Comparison of ENCODE assay signal across 8 cellular contexts in the genomic region with DNA sequence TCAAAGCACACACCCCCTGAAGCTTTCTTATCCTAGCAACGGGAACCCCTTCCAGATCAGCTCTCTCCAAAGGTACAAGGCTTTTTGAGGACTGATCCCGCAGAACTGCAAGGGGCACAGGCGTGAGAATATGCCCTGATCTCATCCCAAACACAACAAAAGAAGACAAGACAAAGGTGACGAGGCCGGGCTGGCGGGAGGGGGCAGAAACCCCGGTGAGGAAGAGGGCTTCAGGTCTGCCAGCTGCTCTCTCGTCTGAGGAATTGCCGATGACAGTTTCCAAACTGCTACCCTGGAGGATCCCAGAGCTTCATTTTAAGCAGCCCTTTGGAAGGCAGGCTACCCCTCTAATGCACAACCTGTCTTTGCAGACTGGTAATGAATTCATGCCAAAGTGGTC. TPM values are rescaled to one million over a fixed set of nuclear protein-coding genes. Genes with fewer than 3 reads are reported as not detected.
DNase-seq lines count a peak whose midpoint lies in the region; ATAC-seq and TF ChIP-seq lines count a peak whose summit lies in the region.

No MANE protein-coding gene starts in this region.

- H3K27ac ChIP-seq in Peyer's patch (peak overlapping the region; percentile 99 to 100 (median 99)), esophagus (ENCODE audit: low read depth in 2 of 2, low read length in 1 of 2) (peak overlapping the region; percentile 68 to 88), sigmoid colon (peak overlapping the region; percentile 97 to 98 (median 98))

- no peak for TF ChIP-seq EP300 in sigmoid colon (IDR thresholded peaks at IDR 0.05)

- 24 to 59% methylated on average over 9 of the region's 9 CpGs for WGBS in esophagus, 2 donors
- 43 to 64% methylated on average over 9 of the region's 9 CpGs for WGBS in sigmoid colon, 2 donors

- H3K9me3 ChIP-seq in Peyer's patch (no peaks in the 10 kb centered on the region), esophagus (ENCODE audit: control insufficient read depth in 2 of 2, insufficient read depth in 1 of 2, low read depth in 1 of 2, low read length in 1 of 2) (no peaks in the 10 kb centered on the region), sigmoid colon (no peaks in the 10 kb centered on the region)

- ATAC-seq in HG02571 (IDR thresholded peaks at IDR 0.05; ENCODE audit: unreplicated experiment) (no peak), GM21390 (IDR thresholded peaks at IDR 0.05; ENCODE audit: unreplicated experiment) (no peak), GM18502 (IDR thresholded peaks at IDR 0.05; ENCODE audit: poor library complexity, unreplicated experiment) (no peak)

- H3K4me1 ChIP-seq in Peyer's patch (peaks cover 0 to 41% (median 15%) of the 10 kb centered on the region in 4 donors), esophagus (ENCODE audit: control insufficient read depth in 2 of 2, insufficient read depth in 2 of 2, low read length in 1 of 2) (peaks cover 2 to 26% of the 10 kb centered on the region in 2 donors), sigmoid colon (peaks cover 0 to 44% (median 38%) of the 10 kb centered on the region in 4 donors)

- no peak for DNase-seq in GM12865 (ENCODE audit: low read depth)
- DNase-seq in Peyer's patch, result no peak
- DNase-seq in sigmoid colon, result no peak
- DNase-seq in mesenteric fat pad (ENCODE audit: low spot score), result no peak

- H3K36me3 ChIP-seq in Peyer's patch (peaks cover 0 to 6% (median 0%) of the 10 kb centered on the region in 3 donors), esophagus (ENCODE audit: control insufficient read depth in 2 of 2, insufficient read depth in 2 of 2, low read length in 1 of 2) (peaks cover 0 to 12% of the 10 kb centered on the region in 2 donors), sigmoid colon (peaks cover 0 to 5% (median 2%) of the 10 kb centered on the region in 4 donors)

- intact Hi-C loops in sigmoid colon (cut with DNase I), result no loop called here

- H3K4me3 ChIP-seq in GM12865 (ENCODE audit: low read depth, low read length) (peak overlapping the region; percentile 92), Peyer's patch (peak overlapping the region in 3 of 4 donors; percentile 70 to 85 (median 79)), esophagus (ENCODE audit: low read depth in 1 of 2, low read length in 2 of 2) (peak overlapping the region in 1 of 2 donors; percentile 90), sigmoid colon (peak overlapping the region in 3 of 4 donors; percentile 73 to 78 (median 75))

- no peaks in the 10 kb centered on the region for H3K27me3 ChIP-seq in Peyer's patch
- H3K27me3 ChIP-seq in esophagus (ENCODE audit: control insufficient read depth in 1 of 2, insufficient read depth in 2 of 2, low read length in 2 of 2), result no peaks in the 10 kb centered on the region
- peaks cover 0 to 5% (median 0%) of the 10 kb centered on the region in 3 donors for H3K27me3 ChIP-seq in sigmoid colon

- TF ChIP-seq CTCF in GM12865 (IDR thresholded peaks at IDR 0.05; ENCODE audit: insufficient read depth, low read depth, low read length, missing control alignments), result no peak
- TF ChIP-seq CTCF in Peyer's patch (IDR thresholded peaks at IDR 0.05), result no peak
- no peak for TF ChIP-seq CTCF in sigmoid colon (IDR thresholded peaks at IDR 0.05)

- TF ChIP-seq POLR2A in Peyer's patch (IDR thresholded peaks at IDR 0.05), result no peak
- no peak for TF ChIP-seq POLR2A in sigmoid colon (IDR thresholded peaks at IDR 0.05)

RNA-seq across cellular contexts. Expression of a gene that starts 3.4 kb away (rescaled TPM):
- total RNA-seq in Peyer's patch (10 to 100 TPM; 44.1 to 70.6 (median 55.6) TPM), sigmoid colon (10 to 100 TPM; 23.5 to 57.3 (median 30.2) TPM), mesenteric fat pad (45.3 TPM)
- polyA plus RNA-seq in esophagus (10 to 100 TPM; 13.0 to 15.9 TPM), sigmoid colon (10 to 100 TPM in 1 of 3 donors, 1 to 10 TPM in 2; 7.4 to 34.4 (median 8.4) TPM)

RNA-seq across cellular contexts. Expression of a gene that starts 4.3 kb away (rescaled TPM):
- total RNA-seq in Peyer's patch (10 to 100 TPM; 10.7 to 32.6 (median 12.8) TPM), sigmoid colon (1 to 10 TPM; 3.5 to 8.6 (median 4.4) TPM), mesenteric fat pad (8.7 TPM)
- polyA plus RNA-seq in esophagus (1 to 10 TPM; 2.5 to 3.3 TPM), sigmoid colon (1 to 10 TPM; 3.6 to 9.3 (median 3.7) TPM)

RNA-seq across cellular contexts. Expression of a gene that starts 23.8 kb away (rescaled TPM):
- total RNA-seq in Peyer's patch, result 10 to 100 TPM in 2 of 4 donors, 1 to 10 TPM in 2; 4.9 to 13.3 (median 9.4) TPM
- 1 to 10 TPM; 1.4 to 1.6 TPM for polyA plus RNA-seq in esophagus
- total RNA-seq in sigmoid colon, result 10 to 100 TPM in 3 of 4 donors, 1 to 10 TPM in 1; 9.8 to 16.8 (median 13.1) TPM
- polyA plus RNA-seq in sigmoid colon, result 10 to 100 TPM; 10.2 to 15.1 (median 15.0) TPM
- 34.5 TPM for total RNA-seq in mesenteric fat pad

RNA-seq across cellular contexts. Expression of a gene that starts 33.4 kb away (rescaled TPM):
- total RNA-seq in Peyer's patch, result 100 to 1,000 TPM in 1 of 4 donors, 10 to 100 TPM in 3; 32.9 to 118 (median 54.1) TPM
- polyA plus RNA-seq in esophagus, result 100 to 1,000 TPM in 1 of 2 donors, 10 to 100 TPM in 1; 86.6 to 104 TPM
- total RNA-seq in sigmoid colon, result 100 to 1,000 TPM in 1 of 4 donors, 10 to 100 TPM in 3; 57.4 to 113 (median 79.2) TPM
- polyA plus RNA-seq in sigmoid colon, result 100 to 1,000 TPM in 1 of 3 donors, 10 to 100 TPM in 2; 78.6 to 128 (median 84.7) TPM
- 118 TPM for total RNA-seq in mesenteric fat pad

RNA-seq across cellular contexts. Expression of a gene that starts 42.2 kb away (rescaled TPM):
- 100 to 1,000 TPM in 1 of 4 donors, 10 to 100 TPM in 3; 23.6 to 211 (median 57.6) TPM for total RNA-seq in Peyer's patch
- 10 to 100 TPM; 10.6 to 23.4 TPM for polyA plus RNA-seq in esophagus
- 10 to 100 TPM; 12.4 to 27.4 (median 16.3) TPM for total RNA-seq in sigmoid colon
- polyA plus RNA-seq in sigmoid colon, result 100 to 1,000 TPM in 1 of 3 donors, 10 to 100 TPM in 1, 1 to 10 TPM in 1; 8.4 to 122 (median 17.3) TPM
- total RNA-seq in mesenteric fat pad, result 43.0 TPM
